In genomic region chr13:91346848-91347211, GRCh38 we compare ENCODE assay signal across 8 cellular contexts. TPM values are rescaled to one million over a fixed set of nuclear protein-coding genes. Genes with fewer than 3 reads are reported as not detected.
DNase-seq lines count a peak whose midpoint lies in the region; ATAC-seq, FAIRE-seq and TF ChIP-seq lines count a peak whose summit lies in the region.

No MANE protein-coding gene starts in this region.

- no peak for TF ChIP-seq CTCF in H1 (IDR thresholded peaks at IDR 0.05; ENCODE audit: control extremely low read depth in 1 of 3, insufficient read depth in 1 of 3, low read depth in 1 of 3, low read length in 3 of 3)
- no peak for TF ChIP-seq CTCF in thyroid gland (IDR thresholded peaks at IDR 0.05)

- no peak overlapping the region for H2AK5ac ChIP-seq in H1 (ENCODE audit: low read depth, low read length)

- no peak overlapping the region for H2BK12ac ChIP-seq in H1 (ENCODE audit: low read depth, low read length)

- H3K4me1 Mint-ChIP-seq in naive B cell, result peaks cover 12 to 26% (median 22%) of the 10 kb centered on the region in 3 donors

- no peak for TF ChIP-seq RAD21 in H1 (IDR thresholded peaks at IDR 0.05 in 1 of 2, conservative IDR thresholded peaks at IDR 0.05 in 1 of 2; ENCODE audit: low read depth in 2 of 2, low read length in 2 of 2)

- TF ChIP-seq POLR2A in H1 (IDR thresholded peaks at IDR 0.05; ENCODE audit: control extremely low read depth in 1 of 2, low read depth in 2 of 2, low read length in 2 of 2) (no peak), thyroid gland (IDR thresholded peaks at IDR 0.05) (no peak)

- peaks cover 11% of the 10 kb centered on the region in 2 experiments for H4K20me1 ChIP-seq in H1 (replicated peaks in 1 of 2; ENCODE audit: control insufficient read depth in 1 of 2, insufficient read depth in 2 of 2, low read length in 2 of 2)

- peak overlapping the region; percentile 77 for H3K27ac ChIP-seq in H1 (ENCODE audit: low read depth, low read length)
- H3K27ac ChIP-seq in thyroid gland, result peak overlapping the region; percentile 23 to 88 (median 55)

- H3K4me2 ChIP-seq in H1 (ENCODE audit: insufficient read depth in 1 of 2, low read depth in 2 of 2, low read length in 2 of 2), result peak overlapping the region; percentile 73 to 85

- peaks cover 0 to 9% (median 6%) of the 10 kb centered on the region in 4 experiments; a peak in 5 of 7 replicates for H3K4me1 ChIP-seq in H1 (replicated peaks in 1 of 4; ENCODE audit: control insufficient read depth in 3 of 4, insufficient read depth in 4 of 4, low read length in 3 of 4)
- H3K4me1 ChIP-seq in thyroid gland, result peaks cover 16 to 18% of the 10 kb centered on the region in 2 donors

- H2BK20ac ChIP-seq in H1 (ENCODE audit: low read length), result no peak overlapping the region

- no peaks in the 10 kb centered on the region for H3K9me3 Mint-ChIP-seq in naive B cell

- H3K27ac Mint-ChIP-seq in naive B cell, result peak overlapping the region; percentile 81 to 97 (median 93)

- CTCF ChIA-PET in H1 (lab: Charles Lee; ENCODE audit: partially characterized antibody), result interaction anchor here (0.7 to 1.0 kb wide), 2 partner anchors 33 to 35 kb away, joined by 5 to 6 read pairs; no protein-coding TSS in a partner anchor

- 8% methylated on average over 11 of the region's 11 CpGs; no CpG with 5 or more reads in 1 of the 2 experiments for WGBS in H1 (ENCODE audit: extremely low coverage in 1 of 2, insufficient coverage in 1 of 2, insufficient read length in 1 of 2, insufficient replicate concordance in 2 of 2, low coverage in 1 of 2, low lambda C conversion rate in 2 of 2, missing lambda C conversion rate in 1 of 2), 2 experiments
- WGBS in thyroid gland, 2 donors, result 1 to 3% methylated on average over 11 of the region's 11 CpGs

- peaks cover 4% of the 10 kb centered on the region; the same call in 1 of the 2 replicates for H3K79me1 ChIP-seq in H1 (ENCODE audit: low read depth, low read length)

- no peak overlapping the region for H2BK15ac ChIP-seq in H1 (ENCODE audit: low read length)

- H3K14ac ChIP-seq in H1 (ENCODE audit: insufficient read length), result no peak overlapping the region

- no peak overlapping the region for H3K56ac ChIP-seq in H1 (replicated peaks; ENCODE audit: insufficient read length, low read depth, low read length)

- H3K27me3 ChIP-seq in H1 (replicated peaks in 1 of 4; ENCODE audit: control insufficient read depth in 3 of 4, extremely low read depth in 1 of 4, insufficient read depth in 3 of 4, low read length in 3 of 4) (no peaks in the 10 kb centered on the region), thyroid gland (no peaks in the 10 kb centered on the region)

- peaks cover 13 to 38% of the 10 kb centered on the region in 2 experiments for H3K79me2 ChIP-seq in H1 (ENCODE audit: control insufficient read depth in 1 of 2, insufficient read depth in 2 of 2, low read length in 2 of 2)

- peak overlapping the region; percentile 74 to 98 (median 80) for H3K9ac ChIP-seq in H1 (replicated peaks in 1 of 4; ENCODE audit: extremely low read depth in 1 of 4, low read depth in 3 of 4, low read length in 3 of 4)

- ATAC-seq in GM21529 (IDR thresholded peaks at IDR 0.05; ENCODE audit: unreplicated experiment), result peak; percentile 21
- peak; percentile 22 to 23 for ATAC-seq in naive B cell (ENCODE audit: low read depth in 2 of 2)

- POLR2A ChIA-PET in H1 (lab: Charles Lee; ENCODE audit: partially characterized antibody), result interaction anchor here (0.6 to 3.6 kb wide), 13 partner anchors 11 to 192 kb away, joined by 3 to 59 read pairs (median 4); no protein-coding TSS in a partner anchor

- peaks cover 0 to 6% (median 1%) of the 10 kb centered on the region in 3 donors for H3K27me3 Mint-ChIP-seq in naive B cell

- no peak overlapping the region; the same call in 1 of the 2 replicates for H2AFZ ChIP-seq in H1 (ENCODE audit: low read length)

- H3K9me3 ChIP-seq in H1 (ENCODE audit: insufficient read depth in 2 of 2, low read depth in 1 of 2, low read length in 1 of 2) (no peaks in the 10 kb centered on the region), thyroid gland (no peaks in the 10 kb centered on the region)

- H3K23ac ChIP-seq in H1 (ENCODE audit: insufficient read length), result no peak overlapping the region

- no peak overlapping the region for H4K91ac ChIP-seq in H1 (replicated peaks; ENCODE audit: insufficient read length, low read length)

- H4K5ac ChIP-seq in H1 (ENCODE audit: insufficient read length, low read depth, low read length), result no peak overlapping the region

- H3K23me2 ChIP-seq in H1 (ENCODE audit: low read depth, low read length), result peaks cover 2% of the 10 kb centered on the region; the same call in 1 of the 2 replicates

- H3K4me3 ChIP-seq in GM08714 (ENCODE audit: low read length), result peak overlapping the region; percentile 94
- H3K4me3 ChIP-seq in H1 (ENCODE audit: extremely low read depth in 1 of 4, insufficient read depth in 2 of 4, low read depth in 3 of 4, low read length in 4 of 4), result peak overlapping the region; percentile 51 to 90 (median 63)
- peak overlapping the region; percentile 14 to 74 (median 46) for H3K4me3 ChIP-seq in thyroid gland (replicated peaks in 1 of 3)

- H3K36me3 Mint-ChIP-seq in naive B cell, result peaks cover 0 to 7% of the 10 kb centered on the region in 2 donors

- no peak overlapping the region for H2BK120ac ChIP-seq in H1 (replicated peaks; ENCODE audit: low read depth, low read length)

- peak overlapping the region; percentile 75; the same call in 1 of the 2 replicates for H4K8ac ChIP-seq in H1 (ENCODE audit: extremely low read depth, insufficient read depth, low read length)

- H3K36me3 ChIP-seq in H1 (ENCODE audit: control insufficient read depth in 2 of 4, insufficient read depth in 4 of 4, low read length in 3 of 4) (peaks cover 13 to 29% (median 23%) of the 10 kb centered on the region in 4 experiments), thyroid gland (peaks cover 3 to 5% of the 10 kb centered on the region in 2 donors)

- DNase-seq in HuH-7.5 (ENCODE audit: low spot score) (peak; percentile 8), H1 (ENCODE audit: low read depth in 1 of 2, low spot score in 2 of 2) (no peak), naive B cell (no peak), thyroid gland (peak; percentile 44 to 52), islet precursor cell (no peak)
- peak; percentile 47 to 54 for DNase-seq in activated CD4-positive, alpha-beta T cell treated with anti-CD3 and anti-CD28 coated beads for 4 hours

- H3K18ac ChIP-seq in H1 (ENCODE audit: extremely low read depth, low read length), result no peak overlapping the region

- H2BK5ac ChIP-seq in H1 (ENCODE audit: low read depth, low read length), result peak overlapping the region; percentile 69; the same call in 1 of the 2 replicates

- no peak for TF ChIP-seq EP300 in H1 (IDR thresholded peaks at IDR 0.05; ENCODE audit: borderline replicate concordance in 1 of 2, low read depth in 2 of 2, low read length in 2 of 2)

- intact Hi-C loops in thyroid gland (cut with DNase I), result no loop called here

- peak overlapping the region; percentile 13 for H3K4ac ChIP-seq in H1 (replicated peaks; ENCODE audit: insufficient read length, low read depth, low read length)

- FAIRE-seq in H1 (lab: Jason Lieb, UNC), result no peak

- H3K4me3 Mint-ChIP-seq in naive B cell, result peak overlapping the region; percentile 95 to 99 (median 98)

TF ChIP-seq in H1, 55 proteins besides CTCF, POLR2A, EP300 and RAD21:
- TF ChIP-seq TBP (IDR thresholded peaks at IDR 0.05; ENCODE audit: low read depth, low read length), result no peak
- TF ChIP-seq, protein P1, sequence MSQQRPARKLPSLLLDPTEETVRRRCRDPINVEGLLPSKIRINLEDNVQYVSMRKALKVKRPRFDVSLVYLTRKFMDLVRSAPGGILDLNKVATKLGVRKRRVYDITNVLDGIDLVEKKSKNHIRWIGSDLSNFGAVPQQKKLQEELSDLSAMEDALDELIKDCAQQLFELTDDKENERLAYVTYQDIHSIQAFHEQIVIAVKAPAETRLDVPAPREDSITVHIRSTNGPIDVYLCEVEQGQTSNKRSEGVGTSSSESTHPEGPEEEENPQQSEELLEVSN (IDR thresholded peaks at IDR 0.05), result peak; percentile 74; the same call in 1 of the 2 replicates

RNA-seq across cellular contexts. Expression of gene MIR17HG, which starts 0.7 kb away (rescaled TPM):
- 28.2 and 36.9 TPM in 2 replicates for total RNA-seq in H1 (2021; fragmentation: NEBNext Ultra II Directional; extraction: Animal tissue kit (Norgen Biotek cat#: 25700))
- polyA plus RNA-seq in H1 (2011; rRNA removed) (7.6 and 11.5 TPM in 2 replicates), naive B cell (ENCODE audit: low read depth in 6 of 6) (1 to 10 TPM in 3 of 6 donors, under 1 TPM in 2, not detected in 1; 0.38 to 1.9 (median 1.5) TPM)
- polyA plus RNA-seq in H1 (2011; cell fraction: cytosol; rRNA removed), result 15.6 TPM
- polyA plus RNA-seq in H1 (2011; cell fraction: nucleus; rRNA removed), result 22.8 TPM
- polyA plus RNA-seq in H1 (2012, experiment 1 of 2), result 6.7 to 18.2 TPM (median 7.5 TPM) in 4 replicates
- 0.84 TPM for polyA plus RNA-seq in H1 (2012, experiment 2 of 2)
- polyA plus RNA-seq in H1 (2013, experiment 1 of 2), result 20.9 TPM
- polyA plus RNA-seq in H1 (2013, experiment 2 of 2), result 16.5 TPM
- 24.9 and 26.4 TPM in 2 replicates for polyA minus RNA-seq in H1 (2011; rRNA and poly(A)+ RNA removed)
- 6.1 TPM for polyA minus RNA-seq in H1 (2011; cell fraction: cytosol; rRNA and poly(A)+ RNA removed)
- 339 TPM for polyA minus RNA-seq in H1 (2011; cell fraction: nucleus; rRNA and poly(A)+ RNA removed)
- total RNA-seq in thyroid gland, result 10 to 100 TPM in 1 of 4 donors, 1 to 10 TPM in 3; 2.2 to 12.1 (median 6.4) TPM

RNA-seq across cellular contexts. Expression of gene GPC5, which starts 51.6 kb away (rescaled TPM):
- 0.20 and 0.23 TPM in 2 replicates for total RNA-seq in H1 (2021; fragmentation: NEBNext Ultra II Directional; extraction: Animal tissue kit (Norgen Biotek cat#: 25700))
- 0.39 and 0.74 TPM in 2 replicates for polyA plus RNA-seq in H1 (2011; rRNA removed)
- 0.63 TPM for polyA plus RNA-seq in H1 (2011; cell fraction: cytosol; rRNA removed)
- polyA plus RNA-seq in H1 (2011; cell fraction: nucleus; rRNA removed), result 0.58 TPM
- polyA plus RNA-seq in H1 (2012, experiment 1 of 2), result 0.11 to 0.51 TPM (median 0.29 TPM) in 4 replicates
- not detected for polyA plus RNA-seq in H1 (2012, experiment 2 of 2)
- polyA plus RNA-seq in H1 (2013, experiment 1 of 2), result 0.79 TPM
- polyA plus RNA-seq in H1 (2013, experiment 2 of 2), result 0.72 TPM
- 3.1 and 4.2 TPM in 2 replicates for polyA minus RNA-seq in H1 (2011; rRNA and poly(A)+ RNA removed)
- polyA minus RNA-seq in H1 (2011; cell fraction: cytosol; rRNA and poly(A)+ RNA removed), result not detected
- 3.6 TPM for polyA minus RNA-seq in H1 (2011; cell fraction: nucleus; rRNA and poly(A)+ RNA removed)
- polyA plus RNA-seq in naive B cell (ENCODE audit: low read depth in 6 of 6), result 1 to 10 TPM in 1 of 6 donors, under 1 TPM in 2, not detected in 3; 0.30 to 1.0 (median 0.40) TPM
- total RNA-seq in thyroid gland, result 1 to 10 TPM in 3 of 4 donors, under 1 TPM in 1; 0.67 to 2.3 (median 1.3) TPM

Comparison
In these comparisons a context has a peak if more than half of its experiments do, and no peak if none do; other contexts are left out.
1. DNase-seq: peak in HuH-7.5 (single experiment), activated CD4-positive, alpha-beta T cell treated with anti-CD3 and anti-CD28 coated beads for 4 hours (2 of 2) and thyroid gland (2 of 2); none in H1 (0 of 2), naive B cell (single experiment) and islet precursor cell (single experiment).
2. Peak in every context shown above with its lines, with median percentiles within 50 percentile points of each other: H3K4me3 ChIP-seq.